ENCODE assay signal across 9 cellular contexts in the genomic region with DNA sequence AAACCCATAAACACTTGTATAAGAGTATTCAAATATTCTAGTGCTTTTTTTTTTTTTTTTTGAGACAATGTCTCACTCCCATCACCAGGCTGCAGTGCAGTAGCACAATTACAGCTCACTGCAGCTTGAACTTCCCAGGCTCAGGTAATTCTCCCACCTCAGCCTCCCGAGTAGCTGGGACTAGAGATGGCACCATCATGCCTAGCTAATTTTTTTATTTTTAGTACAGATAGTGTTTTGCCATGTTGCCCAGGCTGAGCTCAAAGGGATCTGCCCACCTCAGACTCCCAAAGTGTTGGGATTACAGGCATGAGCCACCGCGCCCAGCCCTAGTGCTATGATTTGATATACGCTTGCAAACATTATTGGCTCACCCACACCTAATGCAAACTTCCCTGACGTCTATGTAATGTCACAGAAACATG. TPM values are rescaled to one million over a fixed set of nuclear protein-coding genes. Genes with fewer than 3 reads are reported as not detected.
DNase-seq lines count a peak whose midpoint lies in the region; ATAC-seq, FAIRE-seq and TF ChIP-seq lines count a peak whose summit lies in the region.
"Had no signal": no experiment of that assay in that cellular context is flagged by ENCODE, and none has a peak within 500 bp of the region (broad histone marks: within the 10 kb centered on the region; RNA-seq: fewer than 3 reads in every experiment).

No MANE protein-coding gene starts in this region.

- no peak overlapping the region for H3K4me3 Mint-ChIP-seq in GM23338

- no peaks in the 10 kb centered on the region for H3F3A ChIP-seq in GM23338 (replicated peaks; ENCODE audit: low read depth)

- H3K9me1 ChIP-seq in keratinocyte (ENCODE audit: control insufficient read depth, extremely low read depth, insufficient read depth, low read length) = no peaks in the 10 kb centered on the region

- H3K9ac ChIP-seq in keratinocyte (ENCODE audit: control insufficient read depth, extremely low read depth, insufficient read depth, low read length) = no peak overlapping the region

- peak; percentile 28 for DNase-seq in ACHN
- peak; percentile 16 for DNase-seq in GM23338 (ENCODE audit: low spot score)
- no peak for DNase-seq in activated naive CD4-positive, alpha-beta T cell treated with anti-CD3 and anti-CD28 coated beads, Interleukin-2, amount 50 U/mL, for 72 hours (ENCODE audit: low spot score in 2 of 2)
- no peak for DNase-seq in keratinocyte (ENCODE audit: low read depth, low spot score)
- DNase-seq in foreskin melanocyte = no peak
- DNase-seq in ascending aorta (ENCODE audit: low spot score in 2 of 2) = no peak
- DNase-seq: uterus had no signal

- peak; percentile 34; the same call in 2 of the 3 replicates for ATAC-seq in GM23338
- peak; percentile 25 to 36 for ATAC-seq in activated naive CD4-positive, alpha-beta T cell treated with anti-CD3 and anti-CD28 coated beads, Interleukin-2, amount 50 U/mL, for 72 hours
- ATAC-seq in GM18502 (IDR thresholded peaks at IDR 0.05; ENCODE audit: poor library complexity, unreplicated experiment) = no peak
- ATAC-seq in GM18511 (IDR thresholded peaks at IDR 0.05; ENCODE audit: unreplicated experiment) = no peak

- FAIRE-seq in keratinocyte (lab: Jason Lieb, UNC) = no peak

- H3K27ac Mint-ChIP-seq in GM23338 = no peak overlapping the region
- peak overlapping the region; percentile 48 to 62 for H3K27ac Mint-ChIP-seq in activated naive CD4-positive, alpha-beta T cell treated with anti-CD3 and anti-CD28 coated beads, Interleukin-2, amount 50 U/mL, for 72 hours

- H3K36me3 Mint-ChIP-seq in GM23338 (ENCODE audit: low read depth) = no peaks in the 10 kb centered on the region
- H3K36me3 Mint-ChIP-seq in activated naive CD4-positive, alpha-beta T cell treated with anti-CD3 and anti-CD28 coated beads, Interleukin-2, amount 50 U/mL, for 72 hours = peaks cover 0 to 28% of the 10 kb centered on the region in 2 donors

- H2AFZ ChIP-seq in GM23338 (no peak overlapping the region), keratinocyte (ENCODE audit: control insufficient read depth, low read length) (no peak overlapping the region)

- H3K4me1 Mint-ChIP-seq in GM23338 = no peaks in the 10 kb centered on the region

- H3K4me3 ChIP-seq in GM23338 (no peak overlapping the region), keratinocyte (ENCODE audit: control insufficient read depth in 2 of 3, extremely low read depth in 1 of 3, insufficient read depth in 2 of 3, low read depth in 1 of 3, low read length in 3 of 3) (no peak overlapping the region), ascending aorta (no peak overlapping the region)
- H3K4me3 ChIP-seq: uterus had no signal

- dilution Hi-C loops in keratinocyte (cut with MboI; ENCODE audit: extremely low pct_ligation_motif_present, low sequenced_read_pairs) = no loop called here

- 0 out of 2 replicates have a peak, but pooled peaks cover 10% of the 10 kb centered on the region for H3K79me2 ChIP-seq in GM23338 (replicated peaks; ENCODE audit: insufficient read depth)
- H3K79me2 ChIP-seq in keratinocyte (ENCODE audit: control insufficient read depth, insufficient read depth, low read length) = peaks cover 38% of the 10 kb centered on the region

- H3K9me3 ChIP-seq in keratinocyte (ENCODE audit: control insufficient read depth, low read depth, low read length) (no peaks in the 10 kb centered on the region), ascending aorta (no peaks in the 10 kb centered on the region)
- H3K9me3 ChIP-seq: uterus had no signal

- H3K27ac ChIP-seq in GM23338 (ENCODE audit: low read depth) (no peak overlapping the region), keratinocyte (ENCODE audit: control insufficient read depth, insufficient read depth, low read length) (no peak overlapping the region), ascending aorta (no peak overlapping the region)
- H3K27ac ChIP-seq: uterus had no signal

- in situ Hi-C loops in ACHN (cut with HindIII; ENCODE audit: low pct_ligation_motif_present, low pct_unique_long_range_greater_than_20kb, low sequenced_read_pairs) = no loop called here

- no peaks in the 10 kb centered on the region for H3K27me3 Mint-ChIP-seq in GM23338 (ENCODE audit: insufficient read depth, low read depth, poor library complexity)

- no peaks in the 10 kb centered on the region for H4K20me1 ChIP-seq in GM23338 (replicated peaks; ENCODE audit: insufficient read depth)
- H4K20me1 ChIP-seq in keratinocyte (ENCODE audit: control insufficient read depth, extremely low read depth, insufficient read depth, low read length) = no peaks in the 10 kb centered on the region

- H3K4me2 ChIP-seq in GM23338 (no peak overlapping the region), keratinocyte (ENCODE audit: control insufficient read depth, extremely low read depth, insufficient read depth, low read depth, low read length) (no peak overlapping the region)

- H3K4me1 ChIP-seq in GM23338 (ENCODE audit: insufficient read depth) (no peaks in the 10 kb centered on the region), keratinocyte (ENCODE audit: control insufficient read depth, extremely low read depth, insufficient read depth, low read length) (no peaks in the 10 kb centered on the region), ascending aorta (peaks cover 3 to 12% of the 10 kb centered on the region in 2 donors)

- H3K36me3 ChIP-seq in GM23338 (ENCODE audit: insufficient read depth) = no peaks in the 10 kb centered on the region
- peaks cover 0 to 10% of the 10 kb centered on the region in 2 experiments for H3K36me3 ChIP-seq in keratinocyte (ENCODE audit: control insufficient read depth in 2 of 2, extremely low read depth in 1 of 2, insufficient read depth in 2 of 2, low read length in 2 of 2)
- peaks cover 11 to 19% of the 10 kb centered on the region in 2 donors for H3K36me3 ChIP-seq in ascending aorta
- H3K36me3 ChIP-seq: uterus had no signal

- H3K9me2 ChIP-seq in GM23338 (ENCODE audit: insufficient read depth) = no peaks in the 10 kb centered on the region

- no peaks in the 10 kb centered on the region for H3K9me3 Mint-ChIP-seq in GM23338
- no peaks in the 10 kb centered on the region for H3K9me3 Mint-ChIP-seq in activated naive CD4-positive, alpha-beta T cell treated with anti-CD3 and anti-CD28 coated beads, Interleukin-2, amount 50 U/mL, for 72 hours

- intact Hi-C loops in ascending aorta (cut with DNase I) = no loop called here

- peak; percentile 30 to 34; a peak in 3 of 4 replicates for TF ChIP-seq CTCF in GM23338 (conservative IDR thresholded peaks at IDR 0.05; ENCODE audit: low read depth in 2 of 2)
- TF ChIP-seq CTCF in keratinocyte (optimal IDR thresholded peaks at IDR 0.05 in 1 of 3, IDR thresholded peaks at IDR 0.05 in 1 of 3, conservative IDR thresholded peaks at IDR 0.05 in 1 of 3; ENCODE audit: extremely low read depth in 1 of 3, insufficient read depth in 2 of 3, low read length in 3 of 3) = peak in 2 of 3 experiments; percentile 3 to 32
- peak in 1 of 3 experiments; percentile 18 for TF ChIP-seq CTCF in ascending aorta (IDR thresholded peaks at IDR 0.05)

- H3K27me3 ChIP-seq in GM23338 (ENCODE audit: insufficient read depth) (no peaks in the 10 kb centered on the region), keratinocyte (ENCODE audit: control insufficient read depth, extremely low read depth, insufficient read depth, low read length) (no peaks in the 10 kb centered on the region), ascending aorta (no peaks in the 10 kb centered on the region)
- H3K27me3 ChIP-seq: uterus had no signal

TF ChIP-seq in GM23338, 12 proteins besides CTCF, POLR2A, EP300 and RAD21 (continues in another document):
- no peak for TF ChIP-seq POLR2AphosphoS5 (IDR thresholded peaks at IDR 0.05; ENCODE audit: low read depth)
- TF ChIP-seq ZNF331 (CRISPR knock-in tag; IDR thresholded peaks at IDR 0.05; ENCODE audit: low read depth) = no peak
- no peak for TF ChIP-seq CREB1 (CRISPR knock-in tag; IDR thresholded peaks at IDR 0.05; ENCODE audit: low read depth)
- TF ChIP-seq, protein P1, sequence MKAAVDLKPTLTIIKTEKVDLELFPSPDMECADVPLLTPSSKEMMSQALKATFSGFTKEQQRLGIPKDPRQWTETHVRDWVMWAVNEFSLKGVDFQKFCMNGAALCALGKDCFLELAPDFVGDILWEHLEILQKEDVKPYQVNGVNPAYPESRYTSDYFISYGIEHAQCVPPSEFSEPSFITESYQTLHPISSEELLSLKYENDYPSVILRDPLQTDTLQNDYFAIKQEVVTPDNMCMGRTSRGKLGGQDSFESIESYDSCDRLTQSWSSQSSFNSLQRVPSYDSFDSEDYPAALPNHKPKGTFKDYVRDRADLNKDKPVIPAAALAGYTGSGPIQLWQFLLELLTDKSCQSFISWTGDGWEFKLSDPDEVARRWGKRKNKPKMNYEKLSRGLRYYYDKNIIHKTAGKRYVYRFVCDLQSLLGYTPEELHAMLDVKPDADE (IDR thresholded peaks at IDR 0.05) = no peak
- no peak for TF ChIP-seq ZNF114 (CRISPR knock-in tag; IDR thresholded peaks at IDR 0.05)

RNA-seq across cellular contexts. Expression of gene IL6ST, which starts 11.8 kb away (rescaled TPM):
- 9.8 and 11.3 TPM in 2 replicates for total RNA-seq in GM23338 (2014; rRNA removed; shearing (Covaris generic))
- polyA plus RNA-seq in GM23338 (2016; fragmentation: Nextera tagmentation; extraction: Ambion mirVana) (5.0 and 6.7 TPM in 2 replicates), keratinocyte (33.8 to 41.3 TPM (median 36.9 TPM) in 3 replicates)
- total RNA-seq in activated naive CD4-positive, alpha-beta T cell treated with anti-CD3 and anti-CD28 coated beads, Interleukin-2, amount 50 U/mL, for 72 hours = 10 to 100 TPM; 47.8 to 84.0 TPM
- polyA plus RNA-seq in keratinocyte (2011; ENCODE audit: low read depth) = 15.3 TPM
- 13.5 and 34.8 TPM in 2 replicates for polyA plus RNA-seq in keratinocyte (2011; cell fraction: cytosol; rRNA removed)
- polyA plus RNA-seq in keratinocyte (2011; cell fraction: nucleus; rRNA removed) = 29.0 and 39.4 TPM in 2 replicates
- polyA plus RNA-seq in keratinocyte (2012; ENCODE audit: low replicate concordance) = 12.0 and 34.6 TPM in 2 replicates
- 36.6 to 127 TPM (median 93.2 TPM) in 3 replicates for polyA minus RNA-seq in keratinocyte
- 62.5 TPM for polyA minus RNA-seq in keratinocyte (2011; cell fraction: cytosol; rRNA and poly(A)+ RNA removed)
- 90.0 and 151 TPM in 2 replicates for polyA minus RNA-seq in keratinocyte (2011; cell fraction: nucleus; rRNA and poly(A)+ RNA removed)
- total RNA-seq in ascending aorta = 192 TPM

Comparison
In these comparisons a context has a peak if more than half of its experiments do, and no peak if none do; other contexts are left out.
1. DNase-seq: peak in ACHN (single experiment) and GM23338 (single experiment); none in activated naive CD4-positive, alpha-beta T cell treated with anti-CD3 and anti-CD28 coated beads, Interleukin-2, amount 50 U/mL, for 72 hours (0 of 2), keratinocyte (single experiment), foreskin melanocyte (single experiment) and ascending aorta (0 of 2).
2. ATAC-seq: peak in GM23338 (single experiment) and activated naive CD4-positive, alpha-beta T cell treated with anti-CD3 and anti-CD28 coated beads, Interleukin-2, amount 50 U/mL, for 72 hours (2 of 2); none in GM18502 (single experiment) and GM18511 (single experiment).